Comparison of ENCODE assay signal across 8 cellular contexts in the genomic region with DNA sequence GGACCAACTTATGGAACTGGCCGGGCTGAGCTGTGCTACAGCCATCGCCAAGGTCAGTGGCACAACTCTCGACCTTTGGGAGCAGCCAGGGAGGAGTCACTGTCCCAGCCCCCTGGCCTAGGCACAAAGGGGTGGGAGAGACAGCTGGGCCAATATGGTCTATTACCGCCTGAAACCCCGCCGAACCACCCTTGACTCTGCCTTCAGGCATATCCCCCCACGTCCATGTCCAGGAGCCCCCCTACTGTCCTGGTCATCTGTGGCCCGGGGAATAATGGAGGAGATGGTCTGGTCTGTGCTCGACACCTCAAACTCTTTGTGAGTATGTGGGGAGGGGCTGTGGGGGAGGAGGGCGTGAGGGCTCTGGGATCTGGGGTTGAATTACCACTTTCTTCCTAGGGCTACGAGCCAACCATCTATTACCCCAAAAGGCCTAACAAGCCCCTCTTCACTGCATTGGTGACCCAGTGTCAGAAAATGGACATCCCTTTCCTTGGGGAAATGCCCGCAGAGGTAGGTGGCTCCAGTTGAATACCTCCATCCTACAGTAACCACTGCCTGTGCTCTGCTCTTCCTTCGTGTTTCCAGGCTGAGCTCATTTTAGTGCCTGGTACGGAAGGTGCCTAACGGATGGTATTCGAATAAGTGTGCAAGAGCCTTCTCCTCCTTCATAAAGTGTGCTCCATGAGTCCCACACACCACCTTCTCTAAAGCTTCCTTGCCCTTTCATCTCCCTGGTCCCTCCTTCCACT. TPM values are rescaled to one million over a fixed set of nuclear protein-coding genes. Genes with fewer than 3 reads are reported as not detected.
DNase-seq lines count a peak whose midpoint lies in the region; ATAC-seq and TF ChIP-seq lines count a peak whose summit lies in the region.

No MANE protein-coding gene starts in this region.

- H3K36me3 Mint-ChIP-seq in CD4-positive, alpha-beta memory T cell = peaks cover 24 to 31% of the 10 kb centered on the region in 2 donors

- no peak for TF ChIP-seq CTCF in neural cell (IDR thresholded peaks at IDR 0.05; ENCODE audit: poor library complexity, severe bottlenecking)

- H3K4me1 Mint-ChIP-seq in CD4-positive, alpha-beta memory T cell = peaks cover 13 to 25% (median 21%) of the 10 kb centered on the region in 4 donors

- no peaks in the 10 kb centered on the region for H3F3A ChIP-seq in neural cell (ENCODE audit: insufficient read depth, low read length, poor library complexity, severe bottlenecking)

- CTCF ChIA-PET in CD4-positive, alpha-beta memory T cell (lab: Charles Lee; ENCODE audit: partially characterized antibody) = interaction anchor here (0.8 to 3.8 kb wide), 11 partner anchors 10 to 206 kb away, joined by 3 to 26 read pairs (median 5); a partner anchor contains a TSS

- no peak for DNase-seq in CD4-positive, alpha-beta memory T cell
- DNase-seq in NCI-H226 (peak; percentile 25), COR-L47 (lab: John Stamatoyannopoulos, UW) (no peak), T-helper 9 cell (no peak)
- no peak for DNase-seq in effector memory CD4-positive, alpha-beta T cell

- intact Hi-C loops in CD4-positive, alpha-beta memory T cell (cut with micrococcal nuclease) = no loop called here

- peaks cover 16% of the 10 kb centered on the region for H3K4me1 ChIP-seq in CD4-positive, alpha-beta memory T cell (ENCODE audit: insufficient read depth, low read length)
- peaks cover 6% of the 10 kb centered on the region for H3K4me1 ChIP-seq in effector memory CD4-positive, alpha-beta T cell (ENCODE audit: control insufficient read depth, insufficient read depth, low read length, poor library complexity, severe bottlenecking)

- peak overlapping the region; percentile 65 to 80 for H3K4me3 ChIP-seq in CD4-positive, alpha-beta memory T cell (ENCODE audit: low read length in 2 of 2)
- H3K4me3 ChIP-seq in effector memory CD4-positive, alpha-beta T cell (ENCODE audit: insufficient read depth, low read depth, low read length, poor library complexity, severe bottlenecking) = peak overlapping the region; percentile 57
- peak overlapping the region; percentile 86 for H3K4me3 ChIP-seq in neural cell (ENCODE audit: low read length)

- H3K36me3 ChIP-seq in CD4-positive, alpha-beta memory T cell (ENCODE audit: insufficient read depth, low read length) = peaks cover 16% of the 10 kb centered on the region
- peaks cover 31% of the 10 kb centered on the region for H3K36me3 ChIP-seq in effector memory CD4-positive, alpha-beta T cell (ENCODE audit: control insufficient read depth, insufficient read depth, low read length)
- no peaks in the 10 kb centered on the region for H3K36me3 ChIP-seq in neural cell (ENCODE audit: insufficient read depth, low read length)

- H3K9me2 ChIP-seq in neural cell (ENCODE audit: insufficient read depth, low read length) = no peaks in the 10 kb centered on the region

- H3K4me2 ChIP-seq in neural cell (ENCODE audit: low read length) = peak overlapping the region; percentile 43

- H4K20me1 ChIP-seq in neural cell (ENCODE audit: insufficient read depth) = no peaks in the 10 kb centered on the region

- no peak for TF ChIP-seq EP300 in neural cell (conservative IDR thresholded peaks at IDR 0.05; ENCODE audit: poor library complexity, severe bottlenecking)

- peak overlapping the region; percentile 80 for H3K9ac ChIP-seq in neural cell (ENCODE audit: low read length)

- ATAC-seq in HG03175 (IDR thresholded peaks at IDR 0.05; ENCODE audit: unreplicated experiment) (no peak), GM18873 (IDR thresholded peaks at IDR 0.05; ENCODE audit: low FRiP score, unreplicated experiment) (no peak)

- H3K27me3 ChIP-seq in CD4-positive, alpha-beta memory T cell (ENCODE audit: insufficient read depth, low read length) = no peaks in the 10 kb centered on the region
- H3K27me3 ChIP-seq in effector memory CD4-positive, alpha-beta T cell (replicated peaks; ENCODE audit: control insufficient read depth, insufficient read depth, low read length, poor library complexity, severe bottlenecking) = no peaks in the 10 kb centered on the region
- H3K27me3 ChIP-seq in neural cell (ENCODE audit: insufficient read depth, low read depth, low read length) = no peaks in the 10 kb centered on the region

- no peaks in the 10 kb centered on the region for H3K27me3 Mint-ChIP-seq in CD4-positive, alpha-beta memory T cell

- POLR2A ChIA-PET in CD4-positive, alpha-beta memory T cell (lab: Charles Lee; ENCODE audit: partially characterized antibody) = interaction anchor here (0.6 to 3.0 kb wide), 16 partner anchors 8 to 136 kb away, joined by 3 to 50 read pairs (median 5); a partner anchor contains a TSS

- peak overlapping the region; percentile 47 to 92 (median 84) for H3K27ac Mint-ChIP-seq in CD4-positive, alpha-beta memory T cell

- no peaks in the 10 kb centered on the region for H3K79me2 ChIP-seq in neural cell (replicated peaks; ENCODE audit: insufficient read depth, low read length)

- H3K9me3 Mint-ChIP-seq in CD4-positive, alpha-beta memory T cell = peaks cover 0 to 4% (median 0%) of the 10 kb centered on the region in 8 donors

- H3K4me3 Mint-ChIP-seq in CD4-positive, alpha-beta memory T cell = peak overlapping the region; percentile 80 to 91 (median 89)

- H3K27ac ChIP-seq in CD4-positive, alpha-beta memory T cell (ENCODE audit: low read depth, low read length) = peak overlapping the region; percentile 81
- peak overlapping the region; percentile 64 for H3K27ac ChIP-seq in effector memory CD4-positive, alpha-beta T cell (ENCODE audit: insufficient read depth, low read length, poor library complexity, severe bottlenecking)
- H3K27ac ChIP-seq in neural cell (ENCODE audit: low read length) = peak overlapping the region; percentile 47

- H3K9me3 ChIP-seq in CD4-positive, alpha-beta memory T cell (ENCODE audit: control insufficient read depth in 1 of 2, low read length in 2 of 2) = no peaks in the 10 kb centered on the region
- H3K9me3 ChIP-seq in effector memory CD4-positive, alpha-beta T cell (ENCODE audit: control insufficient read depth, low read length) = no peaks in the 10 kb centered on the region
- H3K9me3 ChIP-seq in neural cell (ENCODE audit: low read length) = no peaks in the 10 kb centered on the region

- no peak for TF ChIP-seq RAD21 in neural cell (conservative IDR thresholded peaks at IDR 0.05)

- H2AFZ ChIP-seq in neural cell (ENCODE audit: low read depth, low read length) = peak overlapping the region; percentile 80

TF ChIP-seq in neural cell, 6 proteins besides CTCF, POLR2A, EP300 and RAD21:
- TF ChIP-seq EZH2 (IDR thresholded peaks at IDR 0.05; ENCODE audit: borderline replicate concordance, insufficient read depth, low read length, poor library complexity, severe bottlenecking) (no peak), MXI1 (conservative IDR thresholded peaks at IDR 0.05; ENCODE audit: poor library complexity, severe bottlenecking) (no peak), TAF1 (IDR thresholded peaks at IDR 0.05; ENCODE audit: low read depth) (no peak), POLR2AphosphoS5 (IDR thresholded peaks at IDR 0.05) (no peak), SMC3 (conservative IDR thresholded peaks at IDR 0.05; ENCODE audit: poor library complexity) (no peak)
- TF ChIP-seq, protein P1, sequence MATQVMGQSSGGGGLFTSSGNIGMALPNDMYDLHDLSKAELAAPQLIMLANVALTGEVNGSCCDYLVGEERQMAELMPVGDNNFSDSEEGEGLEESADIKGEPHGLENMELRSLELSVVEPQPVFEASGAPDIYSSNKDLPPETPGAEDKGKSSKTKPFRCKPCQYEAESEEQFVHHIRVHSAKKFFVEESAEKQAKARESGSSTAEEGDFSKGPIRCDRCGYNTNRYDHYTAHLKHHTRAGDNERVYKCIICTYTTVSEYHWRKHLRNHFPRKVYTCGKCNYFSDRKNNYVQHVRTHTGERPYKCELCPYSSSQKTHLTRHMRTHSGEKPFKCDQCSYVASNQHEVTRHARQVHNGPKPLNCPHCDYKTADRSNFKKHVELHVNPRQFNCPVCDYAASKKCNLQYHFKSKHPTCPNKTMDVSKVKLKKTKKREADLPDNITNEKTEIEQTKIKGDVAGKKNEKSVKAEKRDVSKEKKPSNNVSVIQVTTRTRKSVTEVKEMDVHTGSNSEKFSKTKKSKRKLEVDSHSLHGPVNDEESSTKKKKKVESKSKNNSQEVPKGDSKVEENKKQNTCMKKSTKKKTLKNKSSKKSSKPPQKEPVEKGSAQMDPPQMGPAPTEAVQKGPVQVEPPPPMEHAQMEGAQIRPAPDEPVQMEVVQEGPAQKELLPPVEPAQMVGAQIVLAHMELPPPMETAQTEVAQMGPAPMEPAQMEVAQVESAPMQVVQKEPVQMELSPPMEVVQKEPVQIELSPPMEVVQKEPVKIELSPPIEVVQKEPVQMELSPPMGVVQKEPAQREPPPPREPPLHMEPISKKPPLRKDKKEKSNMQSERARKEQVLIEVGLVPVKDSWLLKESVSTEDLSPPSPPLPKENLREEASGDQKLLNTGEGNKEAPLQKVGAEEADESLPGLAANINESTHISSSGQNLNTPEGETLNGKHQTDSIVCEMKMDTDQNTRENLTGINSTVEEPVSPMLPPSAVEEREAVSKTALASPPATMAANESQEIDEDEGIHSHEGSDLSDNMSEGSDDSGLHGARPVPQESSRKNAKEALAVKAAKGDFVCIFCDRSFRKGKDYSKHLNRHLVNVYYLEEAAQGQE (IDR thresholded peaks at IDR 0.05; ENCODE audit: borderline replicate concordance) = no peak
TF ChIP-seq in neural cell: peak in this region for 0.

RNA-seq across cellular contexts. Expression of a gene that starts 0.8 kb away (rescaled TPM):
- 10 to 100 TPM; 46.7 to 49.5 TPM for total RNA-seq in CD4-positive, alpha-beta memory T cell
- polyA plus RNA-seq in CD4-positive, alpha-beta memory T cell = 100 to 1,000 TPM in 1 of 2 donors, 10 to 100 TPM in 1; 93.3 to 152 TPM
- 95.7 and 111 TPM in 2 replicates for polyA plus RNA-seq in neural cell
- polyA minus RNA-seq in neural cell = 63.9 and 65.7 TPM in 2 replicates

RNA-seq across cellular contexts. Expression of a gene that starts 8.9 kb away (rescaled TPM):
- 10 to 100 TPM; 26.9 to 30.7 TPM for total RNA-seq in CD4-positive, alpha-beta memory T cell
- 10 to 100 TPM in 1 of 2 donors, 1 to 10 TPM in 1; 8.1 to 58.5 TPM for polyA plus RNA-seq in CD4-positive, alpha-beta memory T cell
- 1.3 and 3.9 TPM in 2 replicates for polyA plus RNA-seq in neural cell
- 3.2 and 5.2 TPM in 2 replicates for polyA minus RNA-seq in neural cell

RNA-seq across cellular contexts. Expression of a gene that starts 12.8 kb away (rescaled TPM):
- total RNA-seq in CD4-positive, alpha-beta memory T cell = under 1 TPM; 0.84 to 0.91 TPM
- under 1 TPM in 1 of 2 donors, not detected in 1; 0.12 TPM for polyA plus RNA-seq in CD4-positive, alpha-beta memory T cell
- polyA plus RNA-seq in neural cell = not detected in 2 replicates
- not detected in 2 replicates for polyA minus RNA-seq in neural cell

RNA-seq across cellular contexts. Expression of a gene that starts 20.0 kb away (rescaled TPM):
- total RNA-seq in CD4-positive, alpha-beta memory T cell = not detected
- polyA plus RNA-seq in CD4-positive, alpha-beta memory T cell = not detected
- 0.32 TPM in 1 of 2 replicates, not detected in the other for polyA plus RNA-seq in neural cell
- 0.46 and 0.49 TPM in 2 replicates for polyA minus RNA-seq in neural cell

RNA-seq across cellular contexts. Expression of a gene that starts 26.9 kb away (rescaled TPM):
- not detected for total RNA-seq in CD4-positive, alpha-beta memory T cell
- polyA plus RNA-seq in CD4-positive, alpha-beta memory T cell = not detected
- 22.9 and 24.6 TPM in 2 replicates for polyA plus RNA-seq in neural cell
- polyA minus RNA-seq in neural cell = 3.4 TPM in 2 replicates
